6 cellular contexts compared by ENCODE assay signal in the genomic region with DNA sequence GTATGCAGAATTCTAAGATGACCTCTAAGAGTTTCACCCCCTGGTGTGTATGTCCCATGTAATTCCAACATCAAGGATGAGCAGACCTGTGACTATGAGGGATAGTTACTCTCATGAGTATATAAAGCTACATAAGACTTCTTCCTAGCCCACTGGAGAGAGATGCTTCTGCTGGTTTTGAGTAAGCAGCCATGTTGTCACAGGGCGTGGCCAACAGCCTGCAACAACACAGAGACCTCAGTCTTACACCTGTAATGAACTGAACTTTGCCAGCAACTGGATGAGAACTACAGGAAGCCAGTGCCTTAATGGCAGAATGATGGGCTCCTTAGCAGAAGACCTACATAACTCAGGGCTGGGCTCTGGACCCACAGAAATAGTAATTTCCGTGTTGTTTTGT.
DNase-seq lines count a peak whose midpoint lies in the region; ATAC-seq, FAIRE-seq and TF ChIP-seq lines count a peak whose summit lies in the region.
"Not testable (repeated sequence)": the region's sequence is repeated elsewhere in the genome, so short reads cannot be mapped to it uniquely, and the experiment has no call there.

No MANE protein-coding gene starts in this region.

- peak; percentile 25 for ATAC-seq in gastroesophageal sphincter
- peak; percentile 15 to 22 for ATAC-seq in right cardiac atrium
- ATAC-seq in natural killer cell treated with Interleukin-12 subunit alpha and Interleukin-12 subunit beta and Interleukin-15 and Interleukin-18, amount 100 ng/mL, for 72 hours = peak; percentile 23 to 43
- peak; percentile 26 for ATAC-seq in stimulated activated effector memory CD8-positive, alpha-beta T cell treated with anti-CD3 and anti-CD28 coated beads, Interleukin-12 subunit alpha, Interleukin-12 subunit beta, amount 100 ng/mL, for 72 hours
- peak; percentile 15 to 31 for ATAC-seq in upper lobe of left lung (ENCODE audit: low FRiP score in 2 of 2)

- not testable (repeated sequence) for H3K4me3 Mint-ChIP-seq in natural killer cell treated with Interleukin-12 subunit alpha and Interleukin-12 subunit beta and Interleukin-15 and Interleukin-18, amount 100 ng/mL, for 72 hours; stimulated activated effector memory CD8-positive, alpha-beta T cell treated with anti-CD3 and anti-CD28 coated beads, Interleukin-12 subunit alpha, Interleukin-12 subunit beta, amount 100 ng/mL, for 72 hours

- H3K27me3 Mint-ChIP-seq in natural killer cell treated with Interleukin-12 subunit alpha and Interleukin-12 subunit beta and Interleukin-15 and Interleukin-18, amount 100 ng/mL, for 72 hours = not testable (repeated sequence)

- 11 to 27% methylated on average over 1 to 2 of the region's 2 CpGs for WGBS in gastroesophageal sphincter (ENCODE audit: low coverage in 1 of 2), 2 donors
- 21% methylated on average over 2 of the region's 2 CpGs for WGBS in right cardiac atrium
- WGBS in upper lobe of left lung, 2 donors = 32 to 40% methylated on average over 2 of the region's 2 CpGs

- H3K9me3 Mint-ChIP-seq in natural killer cell treated with Interleukin-12 subunit alpha and Interleukin-12 subunit beta and Interleukin-15 and Interleukin-18, amount 100 ng/mL, for 72 hours; stimulated activated effector memory CD8-positive, alpha-beta T cell treated with anti-CD3 and anti-CD28 coated beads, Interleukin-12 subunit alpha, Interleukin-12 subunit beta, amount 100 ng/mL, for 72 hours: not testable (repeated sequence)

- not testable (repeated sequence) for H3K27me3 ChIP-seq in bronchial epithelial cell (ENCODE audit: control insufficient read depth, insufficient read depth, low read length); gastroesophageal sphincter; right cardiac atrium (ENCODE audit: control insufficient read depth, insufficient read depth); upper lobe of left lung

- FAIRE-seq in bronchial epithelial cell (lab: Jason Lieb, UNC) = peak; percentile 91

- TF ChIP-seq EP300 in gastroesophageal sphincter (IDR thresholded peaks at IDR 0.05); upper lobe of left lung (IDR thresholded peaks at IDR 0.05): not testable (repeated sequence)

- DNase-seq in bronchial epithelial cell (ENCODE audit: low read depth); natural killer cell treated with Interleukin-12 subunit alpha and Interleukin-12 subunit beta and Interleukin-15 and Interleukin-18, amount 100 ng/mL, for 72 hours (ENCODE audit: low spot score); stimulated activated effector memory CD8-positive, alpha-beta T cell treated with anti-CD3 and anti-CD28 coated beads, Interleukin-12 subunit alpha, Interleukin-12 subunit beta, amount 100 ng/mL, for 72 hours (ENCODE audit: low spot score in 2 of 2); upper lobe of left lung: not testable (repeated sequence)
- DNase-seq in right cardiac atrium = peak in 1 of 3 donors; percentile 25

- H3K4me3 ChIP-seq in bronchial epithelial cell (ENCODE audit: low read depth, low read length); gastroesophageal sphincter; right cardiac atrium (ENCODE audit: low read length); upper lobe of left lung: not testable (repeated sequence)

- not testable (repeated sequence) for TF ChIP-seq POLR2A in gastroesophageal sphincter (IDR thresholded peaks at IDR 0.05); upper lobe of left lung (IDR thresholded peaks at IDR 0.05)

- H3K27ac Mint-ChIP-seq in natural killer cell treated with Interleukin-12 subunit alpha and Interleukin-12 subunit beta and Interleukin-15 and Interleukin-18, amount 100 ng/mL, for 72 hours; stimulated activated effector memory CD8-positive, alpha-beta T cell treated with anti-CD3 and anti-CD28 coated beads, Interleukin-12 subunit alpha, Interleukin-12 subunit beta, amount 100 ng/mL, for 72 hours: not testable (repeated sequence)

- not testable (repeated sequence) for H3K27ac ChIP-seq in gastroesophageal sphincter; right cardiac atrium (ENCODE audit: low read length); upper lobe of left lung

- TF ChIP-seq CTCF in bronchial epithelial cell (IDR thresholded peaks at IDR 0.05; ENCODE audit: insufficient read depth, low read length, severe bottlenecking); gastroesophageal sphincter (IDR thresholded peaks at IDR 0.05); upper lobe of left lung (IDR thresholded peaks at IDR 0.05): not testable (repeated sequence)

- intact Hi-C loops in right cardiac atrium (cut with DNase I) = not testable (repeated sequence)

- not testable (repeated sequence) for H3K36me3 Mint-ChIP-seq in natural killer cell treated with Interleukin-12 subunit alpha and Interleukin-12 subunit beta and Interleukin-15 and Interleukin-18, amount 100 ng/mL, for 72 hours; stimulated activated effector memory CD8-positive, alpha-beta T cell treated with anti-CD3 and anti-CD28 coated beads, Interleukin-12 subunit alpha, Interleukin-12 subunit beta, amount 100 ng/mL, for 72 hours

- H3K4me1 ChIP-seq in gastroesophageal sphincter; right cardiac atrium (ENCODE audit: control insufficient read depth, insufficient read depth, low read length); upper lobe of left lung: not testable (repeated sequence)

- H3K9me3 ChIP-seq in gastroesophageal sphincter; right cardiac atrium (ENCODE audit: control insufficient read depth, low read length); upper lobe of left lung: not testable (repeated sequence)

- H3K36me3 ChIP-seq in bronchial epithelial cell (ENCODE audit: control insufficient read depth, insufficient read depth, low read length); gastroesophageal sphincter; upper lobe of left lung: not testable (repeated sequence)

- H3K4me1 Mint-ChIP-seq in natural killer cell treated with Interleukin-12 subunit alpha and Interleukin-12 subunit beta and Interleukin-15 and Interleukin-18, amount 100 ng/mL, for 72 hours (ENCODE audit: low read depth in 2 of 2); stimulated activated effector memory CD8-positive, alpha-beta T cell treated with anti-CD3 and anti-CD28 coated beads, Interleukin-12 subunit alpha, Interleukin-12 subunit beta, amount 100 ng/mL, for 72 hours: not testable (repeated sequence)
